Comparison of ENCODE assay signal across 9 cellular contexts in the genomic region with DNA sequence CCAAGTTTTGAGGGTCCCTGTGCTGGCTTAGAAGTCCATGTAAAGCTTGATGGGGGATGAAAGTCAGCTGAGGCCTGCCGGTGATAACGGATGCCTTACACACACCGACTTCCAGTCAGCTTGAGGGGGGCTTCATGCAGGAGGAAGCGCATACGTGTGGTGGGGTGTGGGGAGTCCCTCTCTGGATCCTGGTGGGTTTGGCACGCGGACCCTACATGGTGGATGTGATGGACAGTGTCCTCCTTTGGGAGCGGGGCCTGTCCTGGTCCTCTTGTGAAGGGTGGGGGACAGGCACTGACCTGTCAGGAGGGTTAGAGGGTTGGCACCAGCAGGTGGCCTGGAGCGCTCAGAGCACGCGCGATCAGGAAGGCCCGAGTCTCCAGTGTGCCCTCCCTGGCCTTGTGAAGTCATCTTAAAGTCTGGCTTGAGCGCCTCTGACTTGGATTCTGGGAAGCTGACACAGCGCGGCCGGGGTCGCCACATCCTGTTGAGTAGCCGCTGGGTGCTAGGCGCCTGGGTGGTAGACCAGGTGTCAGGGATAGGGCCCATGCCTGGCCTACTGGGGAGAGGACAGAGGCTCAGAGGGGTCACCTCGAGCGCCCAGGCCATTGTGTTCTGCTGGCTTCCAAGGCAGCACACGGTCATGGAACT. TPM values are rescaled to one million over a fixed set of nuclear protein-coding genes. Genes with fewer than 3 reads are reported as not detected.
DNase-seq lines count a peak whose midpoint lies in the region; ATAC-seq and TF ChIP-seq lines count a peak whose summit lies in the region.
"Had no signal": no experiment of that assay in that cellular context is flagged by ENCODE, and none has a peak within 500 bp of the region (broad histone marks: within the 10 kb centered on the region; RNA-seq: fewer than 3 reads in every experiment).

No MANE protein-coding gene starts in this region.

- H3K79me2 ChIP-seq in hepatocyte, result peaks cover 72% of the 10 kb centered on the region

- no peak overlapping the region for H2AFZ ChIP-seq in hepatocyte

- H3K9me3 ChIP-seq in hepatocyte (ENCODE audit: low read depth), result no peaks in the 10 kb centered on the region
- H3K9me3 ChIP-seq in suprapubic skin, result no peaks in the 10 kb centered on the region

- H3K4me1 Mint-ChIP-seq in activated CD8-positive, alpha-beta T cell treated with anti-CD3 and anti-CD28 coated beads for 36 hours (ENCODE audit: low read depth), result peaks cover 62% of the 10 kb centered on the region

- no peaks in the 10 kb centered on the region for H3K9me3 Mint-ChIP-seq in activated CD8-positive, alpha-beta T cell treated with anti-CD3 and anti-CD28 coated beads for 36 hours

- no peak for TF ChIP-seq POLR2A in suprapubic skin (IDR thresholded peaks at IDR 0.05)

- H3K4me3 Mint-ChIP-seq in activated CD8-positive, alpha-beta T cell treated with anti-CD3 and anti-CD28 coated beads for 36 hours, result peak overlapping the region; percentile 95

- TF ChIP-seq CTCF in activated CD8-positive, alpha-beta T cell treated with anti-CD3 and anti-CD28 coated beads for 36 hours (IDR thresholded peaks at IDR 0.05), result no peak
- TF ChIP-seq CTCF in hepatocyte (IDR thresholded peaks at IDR 0.05; ENCODE audit: poor library complexity) (no peak), suprapubic skin (IDR thresholded peaks at IDR 0.05) (no peak)

- intact Hi-C loops in activated CD8-positive, alpha-beta T cell treated with anti-CD3 and anti-CD28 coated beads for 36 hours (cut with micrococcal nuclease), result no loop called here

- H3K4me3 ChIP-seq in hepatocyte, result no peak overlapping the region
- H3K4me3 ChIP-seq in suprapubic skin, result peak overlapping the region; percentile 100

- H3K27me3 Mint-ChIP-seq in activated CD8-positive, alpha-beta T cell treated with anti-CD3 and anti-CD28 coated beads for 36 hours, result no peaks in the 10 kb centered on the region

- DNase-seq in activated CD8-positive, alpha-beta memory T cell treated with anti-CD3 and anti-CD28 coated beads, Interleukin-2, amount 50 U/mL, for 48 hours, result peak; percentile 71
- DNase-seq in activated CD8-positive, alpha-beta memory T cell treated with anti-CD3 and anti-CD28 coated beads, Interleukin-2, amount 50 U/mL, for 4 hours, result no peak
- DNase-seq in activated CD8-positive, alpha-beta T cell treated with anti-CD3 and anti-CD28 coated beads for 36 hours, result peak; percentile 66
- DNase-seq in hepatocyte (ENCODE audit: low spot score) (no peak), suprapubic skin (ENCODE audit: low spot score in 2 of 2) (no peak), NCI-H2029 treated with DMSO at 0.1 percent for 48 hours (lab: John Stamatoyannopoulos, UW) (no peak), SW 1271 (lab: John Stamatoyannopoulos, UW) (no peak), occipital lobe (lab: John Stamatoyannopoulos, UW) (no peak)
- DNase-seq: activated effector memory CD4-positive, alpha-beta T cell treated with anti-CD3 and anti-CD28 coated beads, Interleukin-2, amount 50 U/mL, for 16 hours had no signal

- H3K9me2 ChIP-seq in hepatocyte (replicated peaks; ENCODE audit: insufficient read depth), result no peaks in the 10 kb centered on the region

- 93% methylated on average over 23 of the region's 23 CpGs for WGBS in hepatocyte (ENCODE audit: low lambda C conversion rate, missing lambda C conversion rate)
- 73% methylated on average over 8 of the region's 23 CpGs for WGBS in suprapubic skin

- POLR2A ChIA-PET in activated CD8-positive, alpha-beta T cell treated with anti-CD3 and anti-CD28 coated beads for 36 hours (lab: Charles Lee), result interaction anchor here (0.6 to 1.8 kb wide), 8 partner anchors 9 to 137 kb away, joined by 3 to 10 read pairs (median 3); a partner anchor contains a TSS

- no peak for TF ChIP-seq EP300 in suprapubic skin (IDR thresholded peaks at IDR 0.05)

- no peak for ATAC-seq in activated CD8-positive, alpha-beta T cell treated with anti-CD3 and anti-CD28 coated beads for 36 hours

- CTCF ChIA-PET in activated CD8-positive, alpha-beta T cell treated with anti-CD3 and anti-CD28 coated beads for 36 hours (lab: Charles Lee), result interaction anchor here (1.4 kb wide), 1 partner anchor 35 kb away, joined by 3 read pairs; no protein-coding TSS in a partner anchor

- no peaks in the 10 kb centered on the region for H3K36me3 ChIP-seq in hepatocyte (replicated peaks; ENCODE audit: insufficient read depth, low read depth)
- peaks cover 11% of the 10 kb centered on the region for H3K36me3 ChIP-seq in suprapubic skin

- H3K27ac Mint-ChIP-seq in activated CD8-positive, alpha-beta T cell treated with anti-CD3 and anti-CD28 coated beads for 36 hours, result peak overlapping the region; percentile 94

- H3K4me2 ChIP-seq in hepatocyte, result peak overlapping the region; percentile 99

- H4K20me1 ChIP-seq in hepatocyte (ENCODE audit: insufficient read depth, poor library complexity, severe bottlenecking), result peaks cover 63% of the 10 kb centered on the region

- no peak overlapping the region for H3K27ac ChIP-seq in hepatocyte
- peak overlapping the region; percentile 30 for H3K27ac ChIP-seq in suprapubic skin

- H3K27me3 ChIP-seq in hepatocyte (no peaks in the 10 kb centered on the region), suprapubic skin (no peaks in the 10 kb centered on the region)

- H3K4me1 ChIP-seq in hepatocyte (ENCODE audit: insufficient read depth) (peaks cover 44% of the 10 kb centered on the region), suprapubic skin (peaks cover 80% of the 10 kb centered on the region)

- peaks cover 28% of the 10 kb centered on the region for H3K36me3 Mint-ChIP-seq in activated CD8-positive, alpha-beta T cell treated with anti-CD3 and anti-CD28 coated beads for 36 hours (ENCODE audit: low read depth)

RNA-seq across cellular contexts. Expression of a gene that starts 2.9 kb away (rescaled TPM):
- total RNA-seq in activated CD8-positive, alpha-beta T cell treated with anti-CD3 and anti-CD28 coated beads for 36 hours, result 100 to 1,000 TPM; 263 to 283 TPM
- 42.4 and 46.8 TPM in 2 replicates for total RNA-seq in hepatocyte
- polyA plus RNA-seq in hepatocyte, result 35.8 and 37.9 TPM in 2 replicates
- 10 to 100 TPM; 41.5 to 75.4 (median 49.2) TPM for total RNA-seq in suprapubic skin
- total RNA-seq in occipital lobe, result 35.7 TPM

RNA-seq across cellular contexts. Expression of a gene that starts 8.9 kb away (rescaled TPM):
- 10 to 100 TPM; 27.8 to 29.5 TPM for total RNA-seq in activated CD8-positive, alpha-beta T cell treated with anti-CD3 and anti-CD28 coated beads for 36 hours
- total RNA-seq in hepatocyte (121 and 122 TPM in 2 replicates), suprapubic skin (10 to 100 TPM; 27.8 to 40.3 (median 34.0) TPM), occipital lobe (16.7 TPM)
- 148 and 170 TPM in 2 replicates for polyA plus RNA-seq in hepatocyte

RNA-seq across cellular contexts. Expression of a gene that starts 26.6 kb away (rescaled TPM):
- 100 to 1,000 TPM; 113 to 120 TPM for total RNA-seq in activated CD8-positive, alpha-beta T cell treated with anti-CD3 and anti-CD28 coated beads for 36 hours
- total RNA-seq in hepatocyte (81.6 and 130 TPM in 2 replicates), suprapubic skin (100 to 1,000 TPM in 2 of 4 donors, 10 to 100 TPM in 2; 66.8 to 154 (median 97.5) TPM), occipital lobe (26.5 TPM)
- polyA plus RNA-seq in hepatocyte, result 270 and 276 TPM in 2 replicates

RNA-seq across cellular contexts. Expression of a gene that starts 27.9 kb away (rescaled TPM):
- 1,000 to 10,000 TPM; 1,854 to 1,879 TPM for total RNA-seq in activated CD8-positive, alpha-beta T cell treated with anti-CD3 and anti-CD28 coated beads for 36 hours
- total RNA-seq in hepatocyte (1,556 and 1,885 TPM in 2 replicates), suprapubic skin (1,000 to 10,000 TPM; 1,802 to 3,909 (median 2,793) TPM), occipital lobe (252 TPM)
- polyA plus RNA-seq in hepatocyte, result 938 and 950 TPM in 2 replicates

RNA-seq across cellular contexts. Expression of a gene that starts 39.7 kb away (rescaled TPM):
- total RNA-seq in activated CD8-positive, alpha-beta T cell treated with anti-CD3 and anti-CD28 coated beads for 36 hours, result under 1 TPM; 0.07 to 0.29 TPM
- total RNA-seq in hepatocyte (0.24 and 1.2 TPM in 2 replicates), suprapubic skin (under 1 TPM in 3 of 4 donors, not detected in 1; 0.08 to 0.30 (median 0.26) TPM), occipital lobe (141 TPM)
- polyA plus RNA-seq in hepatocyte, result 0.36 and 0.40 TPM in 2 replicates

Comparison
In these comparisons a context has a peak if more than half of its experiments do, and no peak if none do; other contexts are left out.
1. DNase-seq: peak in activated CD8-positive, alpha-beta memory T cell treated with anti-CD3 and anti-CD28 coated beads, Interleukin-2, amount 50 U/mL, for 48 hours (single experiment) and activated CD8-positive, alpha-beta T cell treated with anti-CD3 and anti-CD28 coated beads for 36 hours (single experiment); none in activated CD8-positive, alpha-beta memory T cell treated with anti-CD3 and anti-CD28 coated beads, Interleukin-2, amount 50 U/mL, for 4 hours (single experiment), hepatocyte (single experiment), suprapubic skin (0 of 2), NCI-H2029 treated with DMSO at 0.1 percent for 48 hours (single experiment), SW 1271 (0 of 2) and occipital lobe (single experiment).